12 cellular contexts compared by ENCODE assay signal in genomic region chr4:123361195-123361861, GRCh38. TPM values are rescaled to one million over a fixed set of nuclear protein-coding genes. Genes with fewer than 3 reads are reported as not detected.
DNase-seq lines count a peak whose midpoint lies in the region; ATAC-seq, FAIRE-seq and TF ChIP-seq lines count a peak whose summit lies in the region.
"Had no signal": no experiment of that assay in that cellular context is flagged by ENCODE, and none has a peak within 500 bp of the region (broad histone marks: within the 10 kb centered on the region; RNA-seq: fewer than 3 reads in every experiment).

No MANE protein-coding gene starts in this region.

- H3K9me3 Mint-ChIP-seq in glutamatergic neuron (ENCODE audit: unreplicated experiment): no peaks in the 10 kb centered on the region
- H3K9me3 Mint-ChIP-seq: activated CD8-positive, alpha-beta T cell treated with anti-CD3 and anti-CD28 coated beads for 36 hours; CD4-positive, alpha-beta T cell; stimulated activated effector memory CD8-positive, alpha-beta T cell treated with anti-CD3 and anti-CD28 coated beads, Interleukin-12 subunit alpha, Interleukin-12 subunit beta, amount 100 ng/mL, for 72 hours had no signal

- H3K27ac ChIP-seq in coronary artery: peak overlapping the region; percentile 11 to 78

- H3K36me3 Mint-ChIP-seq in glutamatergic neuron (ENCODE audit: unreplicated experiment): no peaks in the 10 kb centered on the region
- H3K36me3 Mint-ChIP-seq: stimulated activated effector memory CD8-positive, alpha-beta T cell treated with anti-CD3 and anti-CD28 coated beads, Interleukin-12 subunit alpha, Interleukin-12 subunit beta, amount 100 ng/mL, for 72 hours had no signal

- no peak overlapping the region for H3K4me3 ChIP-seq in coronary artery

- DNase-seq in A172 (ENCODE audit: low spot score) (peak; percentile 55), coronary artery (ENCODE audit: low spot score) (no peak), left kidney (ENCODE audit: low read depth, low spot score) (peak; percentile 35), glutamatergic neuron (no peak), D721Med (ENCODE audit: insufficient read length, low spot score) (no peak), T1000 (lab: John Stamatoyannopoulos, UW) (no peak)
- DNase-seq: activated CD8-positive, alpha-beta T cell treated with anti-CD3 and anti-CD28 coated beads for 36 hours; CD4-positive, alpha-beta T cell; NCI-H748 treated with DMSO at 0.1 percent for 48 hours had no signal

- no peak for TF ChIP-seq CTCF in coronary artery (IDR thresholded peaks at IDR 0.05)
- no peak for TF ChIP-seq CTCF in glutamatergic neuron (IDR thresholded peaks at IDR 0.05; ENCODE audit: partially characterized antibody, unreplicated experiment)
- no peak for TF ChIP-seq CTCF in D721Med (IDR thresholded peaks at IDR 0.05; ENCODE audit: insufficient read depth, missing control alignments)

- H3K27me3 Mint-ChIP-seq in glutamatergic neuron (ENCODE audit: unreplicated experiment): no peaks in the 10 kb centered on the region
- H3K27me3 Mint-ChIP-seq: activated CD8-positive, alpha-beta T cell treated with anti-CD3 and anti-CD28 coated beads for 36 hours had no signal

- no peak for ATAC-seq in GM21390 (IDR thresholded peaks at IDR 0.05; ENCODE audit: unreplicated experiment)
- ATAC-seq: activated CD8-positive, alpha-beta T cell treated with anti-CD3 and anti-CD28 coated beads for 36 hours; stimulated activated effector memory CD8-positive, alpha-beta T cell treated with anti-CD3 and anti-CD28 coated beads, Interleukin-12 subunit alpha, Interleukin-12 subunit beta, amount 100 ng/mL, for 72 hours had no signal

- H3K4me1 Mint-ChIP-seq in glutamatergic neuron (ENCODE audit: low read depth, unreplicated experiment): peaks cover 10% of the 10 kb centered on the region
- H3K4me1 Mint-ChIP-seq: stimulated activated effector memory CD8-positive, alpha-beta T cell treated with anti-CD3 and anti-CD28 coated beads, Interleukin-12 subunit alpha, Interleukin-12 subunit beta, amount 100 ng/mL, for 72 hours had no signal

- TF ChIP-seq RAD21 in Ishikawa (IDR thresholded peaks at IDR 0.05; ENCODE audit: low read depth): no peak

- no peak overlapping the region for H3K4me3 Mint-ChIP-seq in glutamatergic neuron (ENCODE audit: unreplicated experiment)
- H3K4me3 Mint-ChIP-seq: activated CD8-positive, alpha-beta T cell treated with anti-CD3 and anti-CD28 coated beads for 36 hours; CD4-positive, alpha-beta T cell; stimulated activated effector memory CD8-positive, alpha-beta T cell treated with anti-CD3 and anti-CD28 coated beads, Interleukin-12 subunit alpha, Interleukin-12 subunit beta, amount 100 ng/mL, for 72 hours had no signal

- no peak for TF ChIP-seq EP300 in Ishikawa (IDR thresholded peaks at IDR 0.05; ENCODE audit: borderline replicate concordance)

- H3K27ac Mint-ChIP-seq in glutamatergic neuron (ENCODE audit: unreplicated experiment): no peak overlapping the region
- H3K27ac Mint-ChIP-seq: activated CD8-positive, alpha-beta T cell treated with anti-CD3 and anti-CD28 coated beads for 36 hours; CD4-positive, alpha-beta T cell; stimulated activated effector memory CD8-positive, alpha-beta T cell treated with anti-CD3 and anti-CD28 coated beads, Interleukin-12 subunit alpha, Interleukin-12 subunit beta, amount 100 ng/mL, for 72 hours had no signal

- no peak for FAIRE-seq in D721Med (lab: Jason Lieb, UNC)

TF ChIP-seq in Ishikawa, 13 proteins besides CTCF, POLR2A, EP300 and RAD21:
- TF ChIP-seq NFIC (IDR thresholded peaks at IDR 0.05) (peak; percentile 69), REST (IDR thresholded peaks at IDR 0.05; ENCODE audit: low read depth) (no peak), FOXM1 (IDR thresholded peaks at IDR 0.05; ENCODE audit: borderline replicate concordance, low read depth) (no peak)

RNA-seq across cellular contexts. Expression of gene SPRY1, which starts 35.3 kb away (rescaled TPM):
- total RNA-seq in A172 (2014; rRNA removed; shearing (Covaris generic)): 0.05 TPM in 1 of 2 replicates, not detected in the other
- 17.2 TPM for total RNA-seq in glutamatergic neuron (ENCODE audit: unreplicated experiment)

Comparison
In these comparisons a context has a peak if more than half of its experiments do, and no peak if none do; other contexts are left out.
1. DNase-seq: peak in A172 (single experiment) and left kidney (single experiment); none in coronary artery (single experiment), glutamatergic neuron (single experiment), D721Med (single experiment) and T1000 (single experiment).
2. RNA of gene SPRY1, which starts 35.3 kb away (total RNA-seq): 17.2 TPM in glutamatergic neuron (single experiment); 0.05 TPM in A172; every median in the first group is over 10 times any median in the second.